ENCODE assay signal across 28 cellular contexts in genomic region chr12:31008961-31009840, GRCh38.
DNase-seq lines count a peak whose midpoint lies in the region; ATAC-seq and TF ChIP-seq lines count a peak whose summit lies in the region.
"Had no signal": no experiment of that assay in that cellular context is flagged by ENCODE, and none has a peak within 500 bp of the region (broad histone marks: within the 10 kb centered on the region; RNA-seq: fewer than 3 reads in every experiment).

No MANE protein-coding gene starts in this region.

- no peak overlapping the region for H3K4me3 ChIP-seq in lower lobe of right lung
- H3K4me3 ChIP-seq in upper lobe of right lung, result no peak overlapping the region
- no peak overlapping the region for H3K4me3 ChIP-seq in upper lobe of left lung
- H3K4me3 ChIP-seq: gastrocnemius medialis, SJSA1, testis, uterus had no signal

- intact Hi-C loops in Right ventricle myocardium superior (cut with DNase I), result no loop called here
- intact Hi-C loops in left ventricle myocardium superior (cut with micrococcal nuclease), result no loop called here
- intact Hi-C loops in lower lobe of right lung (cut with DNase I), result no loop called here
- intact Hi-C loops in upper lobe of right lung (cut with DNase I), result no loop called here

- no peak for TF ChIP-seq POLR2A in upper lobe of left lung (IDR thresholded peaks at IDR 0.05)

- no peaks in the 10 kb centered on the region for H3K9me3 Mint-ChIP-seq in mesothelial cell of epicardium
- H3K9me3 Mint-ChIP-seq: activated naive CD4-positive, alpha-beta T cell treated with anti-CD3 and anti-CD28 coated beads, Interleukin-2, amount 50 U/mL, for 24 hours; activated T-helper 1 cell treated with anti-CD3 and anti-CD28 coated beads, Interleukin-12 subunit alpha, Interleukin-12 subunit beta, Interleukin-2, Interleukin-4 antibody, amounts not matched to agents 30 ng/mL and 10 ng/mL and 1 ng/mL, durations not matched to agents 14 hours and 24 hours and 36 hours; stimulated activated naive CD8-positive, alpha-beta T cell treated with anti-CD3 and anti-CD28 coated beads, Interleukin-15, Interleukin-2, amounts not matched to agents 100 ng/mL and 50 ng/mL, for 24 hours had no signal

- H3K36me3 Mint-ChIP-seq in mesothelial cell of epicardium, result no peaks in the 10 kb centered on the region
- H3K36me3 Mint-ChIP-seq: activated naive CD4-positive, alpha-beta T cell treated with anti-CD3 and anti-CD28 coated beads, Interleukin-2, amount 50 U/mL, for 24 hours had no signal

- TF ChIP-seq CTCF in lower lobe of right lung (IDR thresholded peaks at IDR 0.05) (no peak), upper lobe of right lung (IDR thresholded peaks at IDR 0.05) (no peak), mesothelial cell of epicardium (IDR thresholded peaks at IDR 0.05; ENCODE audit: unreplicated experiment) (no peak), upper lobe of left lung (IDR thresholded peaks at IDR 0.05) (no peak)

- H3K27ac Mint-ChIP-seq in mesothelial cell of epicardium, result no peak overlapping the region
- H3K27ac Mint-ChIP-seq: activated naive CD4-positive, alpha-beta T cell treated with anti-CD3 and anti-CD28 coated beads, Interleukin-2, amount 50 U/mL, for 24 hours; activated T-helper 1 cell treated with anti-CD3 and anti-CD28 coated beads, Interleukin-12 subunit alpha, Interleukin-12 subunit beta, Interleukin-2, Interleukin-4 antibody, amounts not matched to agents 30 ng/mL and 10 ng/mL and 1 ng/mL, durations not matched to agents 14 hours and 24 hours and 36 hours; stimulated activated naive CD8-positive, alpha-beta T cell treated with anti-CD3 and anti-CD28 coated beads, Interleukin-15, Interleukin-2, amounts not matched to agents 100 ng/mL and 50 ng/mL, for 24 hours had no signal

- H3K27ac ChIP-seq in lower lobe of right lung (no peak overlapping the region), upper lobe of right lung (no peak overlapping the region), upper lobe of left lung (no peak overlapping the region)
- H3K27ac ChIP-seq: gastrocnemius medialis, parathyroid adenoma, SJSA1, testis, uterus had no signal

- H3K27me3 Mint-ChIP-seq in mesothelial cell of epicardium (ENCODE audit: low read depth), result peaks cover 8% of the 10 kb centered on the region
- H3K27me3 Mint-ChIP-seq: activated naive CD4-positive, alpha-beta T cell treated with anti-CD3 and anti-CD28 coated beads, Interleukin-2, amount 50 U/mL, for 24 hours; stimulated activated naive CD8-positive, alpha-beta T cell treated with anti-CD3 and anti-CD28 coated beads, Interleukin-15, Interleukin-2, amounts not matched to agents 100 ng/mL and 50 ng/mL, for 24 hours had no signal

- ATAC-seq in Right ventricle myocardium superior (ENCODE audit: poor library complexity) (no peak), left ventricle myocardium superior (no peak), lower lobe of right lung (no peak), upper lobe of right lung (no peak), GM18502 (IDR thresholded peaks at IDR 0.05; ENCODE audit: poor library complexity, unreplicated experiment) (no peak), upper lobe of left lung (ENCODE audit: low FRiP score in 2 of 2) (no peak)
- ATAC-seq: gastrocnemius medialis, HepG2, right cardiac atrium had no signal

- H3K9me3 ChIP-seq in lower lobe of right lung (no peaks in the 10 kb centered on the region), upper lobe of right lung (no peaks in the 10 kb centered on the region), upper lobe of left lung (no peaks in the 10 kb centered on the region)
- H3K9me3 ChIP-seq: gastrocnemius medialis, SJSA1, testis, uterus had no signal

- no peaks in the 10 kb centered on the region for H3K27me3 ChIP-seq in lower lobe of right lung (ENCODE audit: low read depth)
- H3K27me3 ChIP-seq in upper lobe of right lung, result no peaks in the 10 kb centered on the region
- H3K27me3 ChIP-seq in upper lobe of left lung, result no peaks in the 10 kb centered on the region
- H3K27me3 ChIP-seq: gastrocnemius medialis, SJSA1, testis, uterus had no signal

- H3K4me1 ChIP-seq in lower lobe of right lung (no peaks in the 10 kb centered on the region), upper lobe of right lung (no peaks in the 10 kb centered on the region), upper lobe of left lung (peaks cover 0 to 7% (median 2%) of the 10 kb centered on the region in 4 donors)
- H3K4me1 ChIP-seq: gastrocnemius medialis, parathyroid adenoma, testis, uterus had no signal

- DNase-seq in Right ventricle myocardium superior (peak; percentile 21), left ventricle myocardium superior (no peak), NCI-H82 treated with DMSO at 0.1 percent for 48 hours (lab: John Stamatoyannopoulos, UW; ENCODE audit: unreplicated experiment) (peak; percentile 38), lower lobe of right lung (peak; percentile 20), upper lobe of right lung (peak; percentile 33), mesothelial cell of epicardium (ENCODE audit: low spot score in 2 of 2, unreplicated experiment in 2 of 2) (no peak), upper lobe of left lung (no peak)
- DNase-seq: activated CD4-positive, alpha-beta T cell treated with anti-CD3 and anti-CD28 coated beads, Interleukin-2, amount 50 U/mL, for 1 hour; amniotic stem cell; Calu3; gastrocnemius medialis; hypothalamus; MM.1S; NCI-H2029 treated with DMSO at 0.1 percent for 48 hours; NCI-H345; right cardiac atrium; RPMI8226; stimulated activated CD4-positive, alpha-beta T cell treated with anti-CD3 and anti-CD28 coated beads, Interleukin-2, amount 100 ng/mL, for 24 hours; stimulated activated CD8-positive, alpha-beta memory T cell treated with anti-CD3 and anti-CD28 coated beads, Interleukin-4, amount 100 ng/mL, for 48 hours; testis had no signal

- no peak for TF ChIP-seq EP300 in upper lobe of left lung (IDR thresholded peaks at IDR 0.05)

- H3K4me1 Mint-ChIP-seq in mesothelial cell of epicardium, result no peaks in the 10 kb centered on the region
- H3K4me1 Mint-ChIP-seq: activated naive CD4-positive, alpha-beta T cell treated with anti-CD3 and anti-CD28 coated beads, Interleukin-2, amount 50 U/mL, for 24 hours had no signal

- H3K4me3 Mint-ChIP-seq in mesothelial cell of epicardium, result no peak overlapping the region
- H3K4me3 Mint-ChIP-seq: activated naive CD4-positive, alpha-beta T cell treated with anti-CD3 and anti-CD28 coated beads, Interleukin-2, amount 50 U/mL, for 24 hours; activated T-helper 1 cell treated with anti-CD3 and anti-CD28 coated beads, Interleukin-12 subunit alpha, Interleukin-12 subunit beta, Interleukin-2, Interleukin-4 antibody, amounts not matched to agents 30 ng/mL and 10 ng/mL and 1 ng/mL, durations not matched to agents 14 hours and 24 hours and 36 hours; stimulated activated naive CD8-positive, alpha-beta T cell treated with anti-CD3 and anti-CD28 coated beads, Interleukin-15, Interleukin-2, amounts not matched to agents 100 ng/mL and 50 ng/mL, for 24 hours had no signal

- WGBS in upper lobe of left lung, 2 donors, result 87% methylated on average over 19 of the region's 19 CpGs

- H3K36me3 ChIP-seq in lower lobe of right lung (no peaks in the 10 kb centered on the region), upper lobe of right lung (no peaks in the 10 kb centered on the region), upper lobe of left lung (no peaks in the 10 kb centered on the region)
- H3K36me3 ChIP-seq: gastrocnemius medialis, SJSA1, uterus had no signal

Comparison
In these comparisons a context has a peak if more than half of its experiments do, and no peak if none do; other contexts are left out.
1. DNase-seq: peak in Right ventricle myocardium superior (single experiment), NCI-H82 treated with DMSO at 0.1 percent for 48 hours (single experiment), lower lobe of right lung (single experiment) and upper lobe of right lung (single experiment); none in left ventricle myocardium superior (single experiment), mesothelial cell of epicardium (0 of 2) and upper lobe of left lung (0 of 2).